In the genomic region with DNA sequence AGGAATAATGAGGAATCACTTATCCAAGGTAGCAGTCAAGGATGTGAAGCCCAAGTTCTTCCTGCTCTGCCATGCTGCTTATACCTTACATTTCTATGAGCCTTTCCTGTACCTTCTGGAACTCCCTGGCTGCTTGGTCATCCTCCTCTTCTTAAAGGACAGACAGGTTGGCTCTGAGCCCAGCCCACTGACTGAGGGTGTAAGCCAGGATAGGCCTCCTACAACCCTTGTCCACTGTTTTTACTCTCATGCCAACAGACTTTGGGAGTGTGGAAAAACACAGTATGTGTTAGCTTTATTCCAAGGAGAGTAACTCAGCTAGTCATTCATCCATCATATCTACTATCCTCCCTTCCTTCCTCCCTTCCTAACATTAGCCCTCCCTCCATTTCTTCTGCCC, we compare ENCODE assay signal across 1 cellular context.
TF ChIP-seq lines count a peak whose summit lies in the region.

No MANE protein-coding gene starts in this region.

TF ChIP-seq in endothelial cell of umbilical vein, 7 proteins besides CTCF, POLR2A, EP300 and RAD21 (continued from another document):
- TF ChIP-seq MYC (IDR thresholded peaks at IDR 0.05; ENCODE audit: low read depth, low read length): no peak
- TF ChIP-seq EZH2 (IDR thresholded peaks at IDR 0.05; ENCODE audit: borderline replicate concordance, low read depth, low read length, severe bottlenecking): no peak
- no peak for TF ChIP-seq MAX (IDR thresholded peaks at IDR 0.05; ENCODE audit: insufficient read depth, insufficient read length)
- no peak for TF ChIP-seq POLR2AphosphoS5 (IDR thresholded peaks at IDR 0.05; ENCODE audit: insufficient read depth, low read depth, low read length)
- TF ChIP-seq GATA2 (IDR thresholded peaks at IDR 0.05; ENCODE audit: insufficient read depth, insufficient read length, low read depth, low read length): no peak
- TF ChIP-seq FOS (IDR thresholded peaks at IDR 0.05; ENCODE audit: borderline replicate concordance, insufficient read depth, low read length): no peak
TF ChIP-seq in endothelial cell of umbilical vein: peak in this region for 0.
